8 cellular contexts compared by ENCODE assay signal in genomic region chr2:53767405-53768232, GRCh38. TPM values are rescaled to one million over a fixed set of nuclear protein-coding genes. Genes with fewer than 3 reads are reported as not detected.
DNase-seq lines count a peak whose midpoint lies in the region; ATAC-seq and TF ChIP-seq lines count a peak whose summit lies in the region.

CHAC2 (plus strand) TSS chr2:53767804; CDS start chr2:53767887, 83 bp downstream.

- peaks cover 15% of the 10 kb centered on the region for H3K4me1 Mint-ChIP-seq in activated T-helper 17 cell treated with anti-CD3 and anti-CD28 coated beads, Interleukin-2, amount 50 U/mL, for 72 hours
- H3K4me1 Mint-ChIP-seq in natural killer cell treated with Interleukin-12 subunit alpha and Interleukin-12 subunit beta and Interleukin-15 and Interleukin-18, amount 100 ng/mL, for 72 hours (ENCODE audit: low read depth in 2 of 2): peaks cover 12 to 23% of the 10 kb centered on the region in 2 donors

- 0 out of 2 replicates have a peak, but pooled peaks have one; percentile 8 for TF ChIP-seq CTCF in RWPE1 (conservative IDR thresholded peaks at IDR 0.05; ENCODE audit: low read depth)

- peak within 1 kb of the TSS; percentile 91 for H3K27ac Mint-ChIP-seq in activated T-helper 17 cell treated with anti-CD3 and anti-CD28 coated beads, Interleukin-2, amount 50 U/mL, for 72 hours
- peak within 1 kb of the TSS; percentile 87 to 96 for H3K27ac Mint-ChIP-seq in natural killer cell treated with Interleukin-12 subunit alpha and Interleukin-12 subunit beta and Interleukin-15 and Interleukin-18, amount 100 ng/mL, for 72 hours

- peaks cover 30% of the 10 kb centered on the region for H3K36me3 Mint-ChIP-seq in activated T-helper 17 cell treated with anti-CD3 and anti-CD28 coated beads, Interleukin-2, amount 50 U/mL, for 72 hours (ENCODE audit: low read depth)
- H3K36me3 Mint-ChIP-seq in natural killer cell treated with Interleukin-12 subunit alpha and Interleukin-12 subunit beta and Interleukin-15 and Interleukin-18, amount 100 ng/mL, for 72 hours: no peaks in the 10 kb centered on the region

- H3K4me3 Mint-ChIP-seq in activated T-helper 17 cell treated with anti-CD3 and anti-CD28 coated beads, Interleukin-2, amount 50 U/mL, for 72 hours: peak within 1 kb of the TSS; percentile 93
- peak within 1 kb of the TSS; percentile 91 for H3K4me3 Mint-ChIP-seq in natural killer cell treated with Interleukin-12 subunit alpha and Interleukin-12 subunit beta and Interleukin-15 and Interleukin-18, amount 100 ng/mL, for 72 hours

- POLR2A ChIA-PET in RWPE1 (lab: Yijun Ruan, JAX; ENCODE audit: low non-redundant PET): no interaction called here

- DNase-seq in ELF-1 (ENCODE audit: low read depth, low spot score) (peak; percentile 80), GOT3 (lab: John Stamatoyannopoulos, UW) (peak; percentile 44), LHCN-M2 (ENCODE audit: low read depth) (peak; percentile 77), RWPE1 (ENCODE audit: low spot score) (peak; percentile 74), fibroblast of peridontal ligament (ENCODE audit: extremely low read depth) (peak; percentile 75)
- peak; percentile 92 for DNase-seq in natural killer cell treated with Interleukin-12 subunit alpha and Interleukin-12 subunit beta and Interleukin-15 and Interleukin-18, amount 100 ng/mL, for 72 hours (ENCODE audit: low spot score)
- peak; percentile 91 for DNase-seq in stimulated activated naive CD8-positive, alpha-beta T cell treated with anti-CD3 and anti-CD28 coated beads, Interleukin-15, Interleukin-2, amounts not matched to agents 100 U/mL and 50 U/mL, for 24 hours

- peak within 1 kb of the TSS; percentile 89 for H3K27ac ChIP-seq in RWPE1

- CTCF ChIA-PET in RWPE1 (lab: Yijun Ruan, JAX): interaction anchor here (0.5 to 0.6 kb wide), 3 partner anchors 49 to 1140 kb away, joined by 3 to 5 read pairs (median 4); no protein-coding TSS in a partner anchor

- peak; percentile 93 for ATAC-seq in activated T-helper 17 cell treated with anti-CD3 and anti-CD28 coated beads, Interleukin-2, amount 50 U/mL, for 72 hours (replicated peaks)
- ATAC-seq in natural killer cell treated with Interleukin-12 subunit alpha and Interleukin-12 subunit beta and Interleukin-15 and Interleukin-18, amount 100 ng/mL, for 72 hours: peak; percentile 97
- ATAC-seq in stimulated activated naive CD8-positive, alpha-beta T cell treated with anti-CD3 and anti-CD28 coated beads, Interleukin-15, Interleukin-2, amounts not matched to agents 100 U/mL and 50 U/mL, for 24 hours: peak; percentile 96

- no peaks in the 10 kb centered on the region for H3K27me3 Mint-ChIP-seq in activated T-helper 17 cell treated with anti-CD3 and anti-CD28 coated beads, Interleukin-2, amount 50 U/mL, for 72 hours
- H3K27me3 Mint-ChIP-seq in natural killer cell treated with Interleukin-12 subunit alpha and Interleukin-12 subunit beta and Interleukin-15 and Interleukin-18, amount 100 ng/mL, for 72 hours: no peaks in the 10 kb centered on the region

- H3K9me3 Mint-ChIP-seq in activated T-helper 17 cell treated with anti-CD3 and anti-CD28 coated beads, Interleukin-2, amount 50 U/mL, for 72 hours: no peaks in the 10 kb centered on the region
- no peaks in the 10 kb centered on the region for H3K9me3 Mint-ChIP-seq in natural killer cell treated with Interleukin-12 subunit alpha and Interleukin-12 subunit beta and Interleukin-15 and Interleukin-18, amount 100 ng/mL, for 72 hours

RNA-seq across cellular contexts. Expression of gene CHAC2, which starts in this region (rescaled TPM):
- total RNA-seq in LHCN-M2 (2014; rRNA removed): 14.2 and 20.1 TPM in 2 replicates
- polyA plus RNA-seq in LHCN-M2 (2012): 2.7 TPM
- 10 to 100 TPM in 1 of 2 donors, 1 to 10 TPM in 1; 3.3 to 17.7 TPM for total RNA-seq in activated T-helper 17 cell treated with anti-CD3 and anti-CD28 coated beads, Interleukin-2, amount 50 U/mL, for 72 hours
- total RNA-seq in natural killer cell treated with Interleukin-12 subunit alpha and Interleukin-12 subunit beta and Interleukin-15 and Interleukin-18, amount 100 ng/mL, for 72 hours: 10 to 100 TPM; 10.6 to 19.3 TPM

Comparison
In these comparisons a context has a peak if more than half of its experiments do, and no peak if none do; other contexts are left out.
1. Peak in every context shown above with its lines: DNase-seq, ATAC-seq and H3K27ac ChIP-seq.